In genomic region chr6:157763129-157763893, GRCh38 we compare ENCODE assay signal across 8 cellular contexts. TPM values are rescaled to one million over a fixed set of nuclear protein-coding genes. Genes with fewer than 3 reads are reported as not detected.
DNase-seq lines count a peak whose midpoint lies in the region; ATAC-seq and TF ChIP-seq lines count a peak whose summit lies in the region.

No MANE protein-coding gene starts in this region.

- H3K27ac ChIP-seq in PC-9 (peak overlapping the region; percentile 99), coronary artery (peak overlapping the region; percentile 77 to 79)

- no peaks in the 10 kb centered on the region for H3K9me3 ChIP-seq in PC-9 (ENCODE audit: insufficient read depth, low read depth)

- H3K4me2 ChIP-seq in PC-9 = peak overlapping the region; percentile 72

- DNase-seq in AG20443 (ENCODE audit: low spot score) (peak; percentile 24), HK-2 (ENCODE audit: unreplicated experiment) (peak; percentile 84), PC-9 (peak; percentile 95 to 98), coronary artery (ENCODE audit: low spot score) (no peak), memory B cell (ENCODE audit: low spot score in 2 of 2) (no peak)

- no peaks in the 10 kb centered on the region for H3K36me3 ChIP-seq in PC-9 (ENCODE audit: low read depth)

- H3K4me3 Mint-ChIP-seq in memory B cell = peak overlapping the region; percentile 85

- peak overlapping the region; percentile 96 for H3K27ac Mint-ChIP-seq in memory B cell

- peaks cover 69% of the 10 kb centered on the region for H3K4me1 Mint-ChIP-seq in memory B cell

- POLR2A ChIA-PET in PC-9 (lab: Charles Lee; ENCODE audit: unreplicated experiment) = interaction anchor here (0.7 to 0.8 kb wide), 3 partner anchors 70 to 1384 kb away, joined by 3 to 12 read pairs (median 4); no protein-coding TSS in a partner anchor

- ATAC-seq in memory B cell (ENCODE audit: low read depth) (no peak), GM18520 (IDR thresholded peaks at IDR 0.05; ENCODE audit: unreplicated experiment) (no peak), HG03342 (IDR thresholded peaks at IDR 0.05; ENCODE audit: unreplicated experiment) (no peak), HG03521 (IDR thresholded peaks at IDR 0.05; ENCODE audit: unreplicated experiment) (no peak)

- TF ChIP-seq CTCF in PC-9 (conservative IDR thresholded peaks at IDR 0.05) (no peak), coronary artery (IDR thresholded peaks at IDR 0.05) (no peak)

- no peaks in the 10 kb centered on the region for H3K27me3 Mint-ChIP-seq in memory B cell

- no peaks in the 10 kb centered on the region for H3K9me2 ChIP-seq in PC-9 (ENCODE audit: insufficient read depth)

- no peak overlapping the region; the same call in 1 of the 2 replicates for H3K4me3 ChIP-seq in PC-9
- no peak overlapping the region for H3K4me3 ChIP-seq in coronary artery

- H3K4me1 ChIP-seq in PC-9 (replicated peaks; ENCODE audit: insufficient read depth) = peaks cover 59% of the 10 kb centered on the region

- intact Hi-C loops in PC-9 (cut with micrococcal nuclease; ENCODE audit: unreplicated experiment) = loop anchor here (1.0 to 10.0 kb wide), 6 partner anchors 61 to 881 kb away; partner anchors contain the start of genes DYNLT1 and TMEM242

- H3F3A ChIP-seq in PC-9 (ENCODE audit: insufficient read depth, low read depth) = peaks cover 42% of the 10 kb centered on the region

- CTCF ChIA-PET in PC-9 (lab: Charles Lee) = no interaction called here

- H2AFZ ChIP-seq in PC-9 = no peak overlapping the region

- no peaks in the 10 kb centered on the region for H3K27me3 ChIP-seq in PC-9 (ENCODE audit: insufficient read depth, low read depth)

- H3K36me3 Mint-ChIP-seq in memory B cell = no peaks in the 10 kb centered on the region

- H4K20me1 ChIP-seq in PC-9 (ENCODE audit: insufficient read depth) = no peaks in the 10 kb centered on the region

- no peaks in the 10 kb centered on the region for H3K79me2 ChIP-seq in PC-9 (ENCODE audit: low read depth)

- no peaks in the 10 kb centered on the region for H3K9me3 Mint-ChIP-seq in memory B cell

- BruUV-seq in PC-9 (replicated peaks; lab: Mats Ljungman, UMichigan) = no TSS peak

RNA-seq across cellular contexts. Expression of gene SNX9, which starts 59.7 kb away (rescaled TPM):
- total RNA-seq in PC-9 (2021) = 22.5 and 25.0 TPM in 2 replicates

Comparison
In these comparisons a context has a peak if more than half of its experiments do, and no peak if none do; other contexts are left out.
1. DNase-seq: peak in AG20443 (single experiment), HK-2 (single experiment) and PC-9 (2 of 2); none in coronary artery (single experiment) and memory B cell (0 of 2).